ENCODE assay signal across 8 cellular contexts in genomic region chr18:45837283-45838070, GRCh38. TPM values are rescaled to one million over a fixed set of nuclear protein-coding genes. Genes with fewer than 3 reads are reported as not detected.
DNase-seq lines count a peak whose midpoint lies in the region; ATAC-seq lines count a peak whose summit lies in the region.

No MANE protein-coding gene starts in this region.

- H3K4me2 ChIP-seq in skeletal muscle satellite cell (ENCODE audit: low read length): peak overlapping the region; percentile 66

- ATAC-seq in left cardiac atrium (peak; percentile 48 to 67), HG03139 (IDR thresholded peaks at IDR 0.05; ENCODE audit: unreplicated experiment) (no peak), HG03135 (IDR thresholded peaks at IDR 0.05; ENCODE audit: unreplicated experiment) (no peak)

- H3K9ac ChIP-seq in HUES48 (ENCODE audit: low read depth, low read length) (no peak overlapping the region), skeletal muscle satellite cell (ENCODE audit: low read depth, low read length) (no peak overlapping the region)

- DNase-seq in DMS53 treated with DMSO at 0.1 percent for 48 hours (lab: John Stamatoyannopoulos, UW; ENCODE audit: unreplicated experiment): peak; percentile 76
- DNase-seq in activated effector memory CD4-positive, alpha-beta T cell treated with Interleukin-2 at 50 U/mL for 16 hours: peak; percentile 8
- peak; percentile 60 for DNase-seq in left cardiac atrium
- no peak for DNase-seq in HuH-7.5 (ENCODE audit: low spot score)

- peak overlapping the region; percentile 58; the same call in 1 of the 2 replicates for H3K4me3 ChIP-seq in HUES48 (ENCODE audit: low read depth, low read length)
- H3K4me3 ChIP-seq in skeletal muscle satellite cell (ENCODE audit: low read length): peak overlapping the region; percentile 52

- H3K36me3 ChIP-seq in HUES48 (ENCODE audit: control insufficient read depth, insufficient read depth, low read length) (no peaks in the 10 kb centered on the region), skeletal muscle satellite cell (ENCODE audit: insufficient read depth, low read length) (no peaks in the 10 kb centered on the region)

- H3K9me3 ChIP-seq in HUES48 (ENCODE audit: control insufficient read depth, insufficient read depth, low read length) (no peaks in the 10 kb centered on the region), skeletal muscle satellite cell (replicated peaks; ENCODE audit: low read length) (no peaks in the 10 kb centered on the region)

- H3K4me1 ChIP-seq in HUES48 (ENCODE audit: control insufficient read depth, insufficient read depth, low read length) (peaks cover 4% of the 10 kb centered on the region; the same call in 1 of the 2 replicates), skeletal muscle satellite cell (ENCODE audit: control insufficient read depth, insufficient read depth, low read length) (peaks cover 53% of the 10 kb centered on the region)

- no peak overlapping the region for H3K27ac ChIP-seq in HUES48 (ENCODE audit: low read depth, low read length)

- intact Hi-C loops in left cardiac atrium (cut with DNase I): loop anchor here (2.0 to 10.0 kb wide), 3 partner anchors 53 to 115 kb away; partner anchors contain the start of gene SLC14A1 (in 1 of the 2)

- H3K27me3 ChIP-seq in HUES48 (ENCODE audit: control insufficient read depth, insufficient read depth, low read length): peaks cover 45% of the 10 kb centered on the region
- H3K27me3 ChIP-seq in skeletal muscle satellite cell (ENCODE audit: control insufficient read depth, insufficient read depth, low read length): no peaks in the 10 kb centered on the region

RNA-seq across cellular contexts. Expression of gene SIGLEC15, which starts 12.0 kb away (rescaled TPM):
- under 1 TPM in 1 of 2 donors, not detected in 1; 0.18 TPM for total RNA-seq in left cardiac atrium
- total RNA-seq in skeletal muscle satellite cell (2012; rRNA removed): 1.7 and 3.3 TPM in 2 replicates

Comparison
In these comparisons a context has a peak if more than half of its experiments do, and no peak if none do; other contexts are left out.
1. ATAC-seq: peak in left cardiac atrium (2 of 2); none in HG03139 (single experiment) and HG03135 (single experiment).